Comparison of ENCODE assay signal across 22 cellular contexts in genomic region chr14:31718585-31718984, GRCh38.
DNase-seq lines count a peak whose midpoint lies in the region; ATAC-seq, FAIRE-seq and TF ChIP-seq lines count a peak whose summit lies in the region.
"Had no signal": no experiment of that assay in that cellular context is flagged by ENCODE, and none has a peak within 500 bp of the region (broad histone marks: within the 10 kb centered on the region; RNA-seq: fewer than 3 reads in every experiment).

No MANE protein-coding gene starts in this region.

- CTCF ChIA-PET in SK-N-SH (lab: Yijun Ruan, JAX), result interaction anchor here (1.0 to 1.1 kb wide), 2 partner anchors 9 to 176 kb away, joined by 4 read pairs; no protein-coding TSS in a partner anchor

- H2AFZ ChIP-seq in SK-N-SH (ENCODE audit: low read depth), result no peak overlapping the region
- H2AFZ ChIP-seq: GM23248 had no signal

- no peaks in the 10 kb centered on the region for H3K9me2 ChIP-seq in SK-N-SH

- 59% methylated on average over 3 of the region's 3 CpGs for WGBS in SK-N-SH (ENCODE audit: low lambda C conversion rate)
- 77 to 82% methylated on average over 3 of the region's 3 CpGs for WGBS in heart right ventricle, 2 donors

- no peak overlapping the region for H3K4me2 ChIP-seq in SK-N-SH

- H3F3A ChIP-seq in SK-N-SH (replicated peaks; ENCODE audit: insufficient read depth), result no peaks in the 10 kb centered on the region

- POLR2A ChIA-PET in SK-N-SH (lab: Yijun Ruan, JAX), result no interaction called here

- H3K4me3 ChIP-seq in LNCaP clone FGC (ENCODE audit: low read depth, low read length) (no peak overlapping the region), SK-N-SH (ENCODE audit: low read depth in 2 of 2, low read length in 1 of 2) (no peak overlapping the region), heart right ventricle (no peak overlapping the region)
- H3K4me3 ChIP-seq: GM12878, GM23248, HAP-1 had no signal

- H3K9me3 ChIP-seq in SK-N-SH (no peaks in the 10 kb centered on the region), heart right ventricle (peaks cover 0 to 12% (median 0%) of the 10 kb centered on the region in 11 donors)
- H3K9me3 ChIP-seq: BE2C, HAP-1 had no signal

- H3K27ac ChIP-seq in SK-N-SH (ENCODE audit: low read depth in 2 of 2, low read length in 1 of 2), result no peak overlapping the region; a peak in 2 of 4 replicates
- H3K27ac ChIP-seq in heart right ventricle, result peak overlapping the region in 5 of 10 donors; percentile 17 to 58 (median 22)
- H3K27ac ChIP-seq: GM23248 had no signal

- H4K20me1 ChIP-seq in SK-N-SH (ENCODE audit: insufficient read depth), result no peaks in the 10 kb centered on the region

- FAIRE-seq in islet of Langerhans (lab: Jason Lieb, UNC), result peak; percentile 36
- FAIRE-seq: A204.1, GM12878 had no signal

- TF ChIP-seq EP300 in SK-N-SH (IDR thresholded peaks at IDR 0.05; ENCODE audit: borderline replicate concordance in 1 of 2, low read depth in 1 of 2, low read length in 1 of 2), result 0 out of 4 replicates have a peak, but pooled peaks of 1 of the 2 experiments have one; percentile 8

- no peaks in the 10 kb centered on the region for H3K36me3 ChIP-seq in SK-N-SH (replicated peaks in 1 of 2; ENCODE audit: control insufficient read depth in 1 of 2, insufficient read depth in 2 of 2, low read length in 1 of 2)
- no peaks in the 10 kb centered on the region for H3K36me3 ChIP-seq in heart right ventricle
- H3K36me3 ChIP-seq: BE2C, HAP-1 had no signal

- intact Hi-C loops in heart right ventricle (cut with DNase I), result no loop called here
- intact Hi-C loops in posterior vena cava (cut with DNase I), result no loop called here

- no peak overlapping the region for H3K9ac ChIP-seq in SK-N-SH
- H3K9ac ChIP-seq: GM23248 had no signal

- TF ChIP-seq CTCF in LNCaP clone FGC (IDR thresholded peaks at IDR 0.05; ENCODE audit: control insufficient read depth, extremely low read depth, insufficient read depth) (no peak), SK-N-SH (IDR thresholded peaks at IDR 0.05) (no peak), heart right ventricle (IDR thresholded peaks at IDR 0.05) (no peak)

- H3K27me3 ChIP-seq in SK-N-SH (ENCODE audit: insufficient read depth) (no peaks in the 10 kb centered on the region), heart right ventricle (no peaks in the 10 kb centered on the region)
- H3K27me3 ChIP-seq: BE2C had no signal

- no peak for TF ChIP-seq RAD21 in SK-N-SH (IDR thresholded peaks at IDR 0.05; ENCODE audit: low read length)

- peak; percentile 41 for DNase-seq in LNCaP clone FGC (ENCODE audit: low read depth)
- DNase-seq in SK-N-SH, result no peak
- DNase-seq in heart right ventricle, result no peak
- no peak for DNase-seq in epidermal melanocyte (ENCODE audit: insufficient read length, low spot score)
- no peak for DNase-seq in posterior vena cava (ENCODE audit: low spot score)
- DNase-seq in foreskin melanocyte, result no peak
- DNase-seq: ACHN; BE2C; C1 segment of cervical spinal cord; CD4-positive, CD25-positive, alpha-beta regulatory T cell; CD8-positive, alpha-beta memory T cell; COR-L47; DMS 273 treated with DMSO at 0.1 percent for 48 hours; DMS53; DND-41; EL; GM23248 had no signal

- H3K4me1 ChIP-seq in SK-N-SH (ENCODE audit: control insufficient read depth in 1 of 2, insufficient read depth in 2 of 2, low read depth in 1 of 2, low read length in 1 of 2) (no peaks in the 10 kb centered on the region; a peak in 2 of 4 replicates), heart right ventricle (peaks cover 0 to 26% (median 9%) of the 10 kb centered on the region in 9 donors)
- H3K4me1 ChIP-seq: BE2C had no signal

- ATAC-seq in heart right ventricle (peak in 5 of 8 donors; percentile 45 to 78 (median 60)), GM18867 (IDR thresholded peaks at IDR 0.05; ENCODE audit: unreplicated experiment) (no peak)
- ATAC-seq: GM12878 had no signal

- H3K79me2 ChIP-seq in SK-N-SH (ENCODE audit: insufficient read depth), result no peaks in the 10 kb centered on the region

TF ChIP-seq in SK-N-SH, 30 proteins besides CTCF, POLR2A, EP300 and RAD21:
- no peak for TF ChIP-seq FOSL2 (IDR thresholded peaks at IDR 0.05; ENCODE audit: borderline replicate concordance, low read depth)
- peak; percentile 41; the same call in 1 of the 2 replicates for TF ChIP-seq TCF12 (IDR thresholded peaks at IDR 0.05)
TF ChIP-seq in SK-N-SH: peak in this region for 1.
